ENCODE assay signal across 1 cellular context in the genomic region with DNA sequence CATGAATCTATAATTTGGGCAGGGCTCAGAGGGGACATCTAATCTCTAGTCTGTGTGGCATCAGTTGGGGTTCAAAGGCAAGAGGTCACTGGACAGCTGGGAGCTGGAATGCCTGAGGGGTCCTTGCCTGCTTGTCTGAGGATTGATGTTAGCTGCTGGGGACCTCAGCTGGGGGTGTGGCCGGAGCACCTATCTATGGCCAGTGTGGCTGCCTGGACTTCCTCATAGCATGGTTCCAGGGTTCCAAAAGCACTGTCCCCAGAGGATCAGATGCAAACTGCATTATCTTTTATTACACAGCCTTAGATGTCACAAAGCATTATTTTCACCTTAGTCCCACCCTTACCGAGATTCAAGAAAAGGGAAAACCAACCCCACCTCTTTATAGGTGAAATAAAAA.
TF ChIP-seq lines count a peak whose summit lies in the region.

No MANE protein-coding gene starts in this region.

TF ChIP-seq in K562, 482 proteins besides CTCF, POLR2A, EP300 and RAD21:
- no peak for TF ChIP-seq CREB1 (IDR thresholded peaks at IDR 0.05)
- TF ChIP-seq CREB1 (CRISPR knock-in tag; IDR thresholded peaks at IDR 0.05): no peak
- TF ChIP-seq, protein P1, sequence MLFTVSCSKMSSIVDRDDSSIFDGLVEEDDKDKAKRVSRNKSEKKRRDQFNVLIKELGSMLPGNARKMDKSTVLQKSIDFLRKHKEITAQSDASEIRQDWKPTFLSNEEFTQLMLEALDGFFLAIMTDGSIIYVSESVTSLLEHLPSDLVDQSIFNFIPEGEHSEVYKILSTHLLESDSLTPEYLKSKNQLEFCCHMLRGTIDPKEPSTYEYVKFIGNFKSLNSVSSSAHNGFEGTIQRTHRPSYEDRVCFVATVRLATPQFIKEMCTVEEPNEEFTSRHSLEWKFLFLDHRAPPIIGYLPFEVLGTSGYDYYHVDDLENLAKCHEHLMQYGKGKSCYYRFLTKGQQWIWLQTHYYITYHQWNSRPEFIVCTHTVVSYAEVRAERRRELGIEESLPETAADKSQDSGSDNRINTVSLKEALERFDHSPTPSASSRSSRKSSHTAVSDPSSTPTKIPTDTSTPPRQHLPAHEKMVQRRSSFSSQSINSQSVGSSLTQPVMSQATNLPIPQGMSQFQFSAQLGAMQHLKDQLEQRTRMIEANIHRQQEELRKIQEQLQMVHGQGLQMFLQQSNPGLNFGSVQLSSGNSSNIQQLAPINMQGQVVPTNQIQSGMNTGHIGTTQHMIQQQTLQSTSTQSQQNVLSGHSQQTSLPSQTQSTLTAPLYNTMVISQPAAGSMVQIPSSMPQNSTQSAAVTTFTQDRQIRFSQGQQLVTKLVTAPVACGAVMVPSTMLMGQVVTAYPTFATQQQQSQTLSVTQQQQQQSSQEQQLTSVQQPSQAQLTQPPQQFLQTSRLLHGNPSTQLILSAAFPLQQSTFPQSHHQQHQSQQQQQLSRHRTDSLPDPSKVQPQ (CRISPR knock-in tag; IDR thresholded peaks at IDR 0.05; ENCODE audit: borderline replicate concordance): no peak
- no peak for TF ChIP-seq POLR2AphosphoS5 (IDR thresholded peaks at IDR 0.05; ENCODE audit: control insufficient read depth, insufficient read depth, low read depth, low read length)
- TF ChIP-seq SPI1 (IDR thresholded peaks at IDR 0.05; ENCODE audit: borderline replicate concordance, low read depth, low read length): 0 out of 2 replicates have a peak, but pooled peaks have one; percentile 36
